In genomic region chr9:137380171-137380570, GRCh38 we compare ENCODE assay signal across 24 cellular contexts. TPM values are rescaled to one million over a fixed set of nuclear protein-coding genes. Genes with fewer than 3 reads are reported as not detected.
A peak's percentile ranks its signal among the peaks of the same experiment; 100 is the strongest.
DNase-seq lines count a peak whose midpoint lies in the region.
"Had no signal": no experiment of that assay in that cellular context is flagged by ENCODE, and none has a peak within 500 bp of the region (broad histone marks: within the 10 kb centered on the region; RNA-seq: fewer than 3 reads in every experiment).

No MANE protein-coding gene starts in this region.

- no peak overlapping the region for H4K8ac ChIP-seq in neuronal stem cell (ENCODE audit: low read depth, low read length)

- no peak overlapping the region for H2BK5ac ChIP-seq in neuronal stem cell (ENCODE audit: low read length)

- H3K27ac ChIP-seq in neuronal stem cell (replicated peaks; ENCODE audit: low read length) = no peak overlapping the region
- H3K27ac ChIP-seq: BLaER1 had no signal

- H3K27me3 ChIP-seq in H7 (ENCODE audit: control insufficient read depth, insufficient read depth, low read length) = no peaks in the 10 kb centered on the region
- no peaks in the 10 kb centered on the region for H3K27me3 ChIP-seq in neuronal stem cell (ENCODE audit: control insufficient read depth in 3 of 3, insufficient read depth in 3 of 3, low read depth in 1 of 3, low read length in 3 of 3)
- H3K27me3 ChIP-seq: BE2C, BLaER1 had no signal

- no peak overlapping the region for H3K4me3 ChIP-seq in H7 (ENCODE audit: insufficient read depth, low read depth, low read length)
- no peak overlapping the region for H3K4me3 ChIP-seq in neuronal stem cell (ENCODE audit: low read length in 2 of 2)
- H3K4me3 ChIP-seq: BLaER1, GM12878 had no signal

- H3K9me3 ChIP-seq in neuronal stem cell (replicated peaks in 1 of 2; ENCODE audit: control insufficient read depth in 2 of 2, insufficient read depth in 1 of 2, low read depth in 1 of 2, low read length in 2 of 2) = peaks cover 6 to 7% of the 10 kb centered on the region in 2 donors

- peaks cover 10% of the 10 kb centered on the region for H3K79me1 ChIP-seq in neuronal stem cell (ENCODE audit: low read depth, low read length)

- no peak overlapping the region for H3K4me2 ChIP-seq in neuronal stem cell (ENCODE audit: insufficient read depth, low read length, poor library complexity, severe bottlenecking)
- H3K4me2 ChIP-seq: BLaER1 had no signal

- DNase-seq in activated effector memory CD4-positive, alpha-beta T cell treated with anti-CD3 and anti-CD28 coated beads, Interleukin-2, amount 50 U/mL, for 16 hours = peak; percentile 8
- DNase-seq in activated effector memory CD4-positive, alpha-beta T cell treated with Interleukin-2 at 50 U/mL for 16 hours = no peak
- DNase-seq in H7 (peak; percentile 61), neuronal stem cell (ENCODE audit: low spot score) (no peak), dedifferentiated amniotic fluid mesenchymal stem cell (ENCODE audit: extremely low spot score) (no peak), SW480 (ENCODE audit: low spot score) (no peak)
- DNase-seq: 8988T; ACHN; BE2C; C1 segment of cervical spinal cord; CD4-positive, alpha-beta memory T cell; CD4-positive, CD25-positive, alpha-beta regulatory T cell; COR-L47; DMS 273 treated with DMSO at 0.1 percent for 48 hours; DMS153; DMS53; DMS79; DND-41; EL; GDM1 had no signal

- no peak overlapping the region for H2BK15ac ChIP-seq in neuronal stem cell (ENCODE audit: low read length)

- H2BK12ac ChIP-seq in neuronal stem cell (ENCODE audit: low read length) = no peak overlapping the region

- H3K18ac ChIP-seq in neuronal stem cell (ENCODE audit: low read length) = peak overlapping the region; percentile 76

- no peak overlapping the region for H3K4ac ChIP-seq in neuronal stem cell (ENCODE audit: low read length)

- peaks cover 4 to 18% of the 10 kb centered on the region in 2 donors for H3K4me1 ChIP-seq in neuronal stem cell (ENCODE audit: control insufficient read depth in 2 of 2, insufficient read depth in 1 of 2, low read depth in 1 of 2, low read length in 2 of 2)

- H3K23ac ChIP-seq in neuronal stem cell (ENCODE audit: low read depth, low read length, poor library complexity) = no peak overlapping the region

- WGBS in neuronal stem cell (ENCODE audit: extremely low coverage in 2 of 2, insufficient read length in 2 of 2, insufficient replicate concordance in 1 of 2), 2 donors = no CpG with 5 or more reads among the region's 16 CpGs

- H2BK120ac ChIP-seq in neuronal stem cell (ENCODE audit: low read depth, low read length) = no peak overlapping the region

- H4K91ac ChIP-seq in neuronal stem cell (ENCODE audit: low read depth, low read length, poor library complexity) = no peak overlapping the region

- H3K36me3 ChIP-seq in H7 (replicated peaks; ENCODE audit: control insufficient read depth, insufficient read depth, low read length) (no peaks in the 10 kb centered on the region), neuronal stem cell (replicated peaks in 1 of 2; ENCODE audit: control insufficient read depth in 2 of 2, insufficient read depth in 2 of 2, low read length in 2 of 2) (no peaks in the 10 kb centered on the region)
- H3K36me3 ChIP-seq: BE2C had no signal

- H2AFZ ChIP-seq in neuronal stem cell (ENCODE audit: low read length) = no peak overlapping the region

- H3K9ac ChIP-seq in neuronal stem cell (ENCODE audit: low read depth, low read length, poor library complexity) = no peak overlapping the region
- H3K9ac ChIP-seq: BLaER1 had no signal

- H3K14ac ChIP-seq in neuronal stem cell (ENCODE audit: low read length) = no peak overlapping the region

- H2AK5ac ChIP-seq in neuronal stem cell (ENCODE audit: low read depth, low read length) = peak overlapping the region; percentile 96

RNA-seq across cellular contexts. Expression of gene EXD3, which starts 42.8 kb away (rescaled TPM):
- 7.0 and 15.7 TPM in 2 replicates for total RNA-seq in H7 (2014; rRNA removed; shearing (Covaris generic))
- polyA plus RNA-seq in neuronal stem cell (2013, experiment 1 of 2) = 21.1 TPM
- polyA plus RNA-seq in neuronal stem cell (2013, experiment 2 of 2) = 19.9 TPM

RNA-seq across cellular contexts. Expression of gene NOXA1, which starts 43.0 kb away (rescaled TPM):
- total RNA-seq in H7 (2014; rRNA removed; shearing (Covaris generic)) = 0.78 and 1.0 TPM in 2 replicates
- polyA plus RNA-seq in neuronal stem cell (2013, experiment 1 of 2) = 0.61 TPM
- 0.64 TPM for polyA plus RNA-seq in neuronal stem cell (2013, experiment 2 of 2)
- total RNA-seq: Daoy, G401, GM12878 had no signal

Comparison
In these comparisons a context has a peak if more than half of its experiments do, and no peak if none do; other contexts are left out.
1. DNase-seq: peak in activated effector memory CD4-positive, alpha-beta T cell treated with anti-CD3 and anti-CD28 coated beads, Interleukin-2, amount 50 U/mL, for 16 hours (single experiment) and H7 (single experiment); none in activated effector memory CD4-positive, alpha-beta T cell treated with Interleukin-2 at 50 U/mL for 16 hours (single experiment), neuronal stem cell (single experiment), dedifferentiated amniotic fluid mesenchymal stem cell (single experiment) and SW480 (single experiment).